In genomic region chr1:3184666-3185065, GRCh38 we compare ENCODE assay signal across 14 cellular contexts.
DNase-seq lines count a peak whose midpoint lies in the region; ATAC-seq and TF ChIP-seq lines count a peak whose summit lies in the region.
"Had no signal": no experiment of that assay in that cellular context is flagged by ENCODE, and none has a peak within 500 bp of the region (broad histone marks: within the 10 kb centered on the region; RNA-seq: fewer than 3 reads in every experiment).

No MANE protein-coding gene starts in this region.

- H3K27me3 Mint-ChIP-seq in endodermal cell (ENCODE audit: insufficient read depth) = no peaks in the 10 kb centered on the region
- no peaks in the 10 kb centered on the region for H3K27me3 Mint-ChIP-seq in progenitor cell of endocrine pancreas

- 94 to 96% methylated on average over 8 to 20 of the region's 20 CpGs for WGBS in endodermal cell (ENCODE audit: insufficient coverage in 1 of 2, insufficient read length in 1 of 2), 2 experiments
- 91% methylated on average over 20 of the region's 20 CpGs for WGBS in aorta, 2 donors

- H3K9me3 Mint-ChIP-seq in endodermal cell = peaks cover 2% of the 10 kb centered on the region
- no peaks in the 10 kb centered on the region for H3K9me3 Mint-ChIP-seq in progenitor cell of endocrine pancreas (ENCODE audit: low read depth)

- intact Hi-C loops in ascending aorta (cut with DNase I) (loop anchor here (5.0 kb wide), 1 partner anchor 183 kb away; no protein-coding TSS in a partner anchor), aorta (cut with DNase I) (loop anchor here (5.0 kb wide), 5 partner anchors 52 to 168 kb away; no protein-coding TSS in a partner anchor), breast epithelium (cut with DNase I; ENCODE audit: low total_unique reads) (no loop called here)

- peaks cover 24 to 54% of the 10 kb centered on the region in 2 donors for H3K4me1 ChIP-seq in ascending aorta
- no peaks in the 10 kb centered on the region for H3K4me1 ChIP-seq in endodermal cell (ENCODE audit: control insufficient read depth, insufficient read depth, low read length)
- H3K4me1 ChIP-seq in aorta (ENCODE audit: control insufficient read depth in 1 of 2, insufficient read depth in 2 of 2, low read length in 2 of 2) = no peaks in the 10 kb centered on the region
- peaks cover 0 to 7% of the 10 kb centered on the region in 2 donors for H3K4me1 ChIP-seq in breast epithelium
- H3K4me1 ChIP-seq: A549, BE2C, HAP-1 had no signal

- H3K9ac ChIP-seq in endodermal cell (ENCODE audit: extremely low read depth, low read length, poor library complexity, severe bottlenecking) = no peak overlapping the region
- H3K9ac ChIP-seq: GM23248 had no signal

- no peak for DNase-seq in ascending aorta (ENCODE audit: low spot score in 2 of 2)
- no peak for DNase-seq in endodermal cell
- no peak for DNase-seq in progenitor cell of endocrine pancreas (ENCODE audit: low spot score, unreplicated experiment)
- DNase-seq in aorta = no peak
- no peak for DNase-seq in stimulated activated CD4-positive, alpha-beta T cell treated with anti-CD3 and anti-CD28 coated beads, Interleukin-4, amount 100 ng/mL, for 24 hours
- no peak for DNase-seq in breast epithelium (ENCODE audit: low spot score in 2 of 2)
- DNase-seq: BE2C, DMS53, GF-D8, GM23248 had no signal

- TF ChIP-seq CTCF in ascending aorta (IDR thresholded peaks at IDR 0.05) (no peak), endodermal cell (conservative IDR thresholded peaks at IDR 0.05) (no peak), progenitor cell of endocrine pancreas (IDR thresholded peaks at IDR 0.05; ENCODE audit: unreplicated experiment) (no peak), breast epithelium (IDR thresholded peaks at IDR 0.05) (no peak)

- H3K36me3 ChIP-seq in ascending aorta (no peaks in the 10 kb centered on the region), endodermal cell (ENCODE audit: control insufficient read depth, insufficient read depth, low read length) (no peaks in the 10 kb centered on the region), aorta (ENCODE audit: control insufficient read depth in 1 of 2, insufficient read depth in 2 of 2, low read length in 1 of 2) (no peaks in the 10 kb centered on the region), breast epithelium (no peaks in the 10 kb centered on the region)
- H3K36me3 ChIP-seq: BE2C, HAP-1 had no signal

- no peak for TF ChIP-seq POLR2A in breast epithelium (IDR thresholded peaks at IDR 0.05)

- H3K27me3 ChIP-seq in ascending aorta (no peaks in the 10 kb centered on the region), endodermal cell (ENCODE audit: control insufficient read depth, insufficient read depth, low read length, poor library complexity, severe bottlenecking) (no peaks in the 10 kb centered on the region), aorta (ENCODE audit: control insufficient read depth in 1 of 2, insufficient read depth in 2 of 2, low read length in 1 of 2) (no peaks in the 10 kb centered on the region), breast epithelium (peaks cover 0 to 5% of the 10 kb centered on the region in 2 donors)
- H3K27me3 ChIP-seq: BE2C had no signal

- H3K27ac ChIP-seq in ascending aorta = peak overlapping the region; percentile 99
- no peak overlapping the region for H3K27ac ChIP-seq in endodermal cell (ENCODE audit: low read depth, low read length)
- peak overlapping the region; percentile 4 to 85 for H3K27ac ChIP-seq in aorta (ENCODE audit: low read depth in 1 of 2, low read length in 2 of 2)
- H3K27ac ChIP-seq in breast epithelium = no peak overlapping the region
- H3K27ac ChIP-seq: A549, GM23248 had no signal

- H3K4me1 Mint-ChIP-seq in endodermal cell (peaks cover 10% of the 10 kb centered on the region), progenitor cell of endocrine pancreas (ENCODE audit: low read depth) (peaks cover 61% of the 10 kb centered on the region)

- H3K27ac Mint-ChIP-seq in endodermal cell (peak overlapping the region; percentile 10), progenitor cell of endocrine pancreas (peak overlapping the region; percentile 62)

- H3K4me3 ChIP-seq in ascending aorta = no peak overlapping the region
- H3K4me3 ChIP-seq in endodermal cell (ENCODE audit: low read length) = no peak overlapping the region
- no peak overlapping the region for H3K4me3 ChIP-seq in aorta (ENCODE audit: low read length in 2 of 2)
- no peak overlapping the region for H3K4me3 ChIP-seq in breast epithelium
- H3K4me3 ChIP-seq: A549, GM23248, HAP-1 had no signal

- no peaks in the 10 kb centered on the region for H3K36me3 Mint-ChIP-seq in endodermal cell (ENCODE audit: low read depth)
- peaks cover 3% of the 10 kb centered on the region for H3K36me3 Mint-ChIP-seq in progenitor cell of endocrine pancreas (ENCODE audit: insufficient read depth)

- H3K4me3 Mint-ChIP-seq in endodermal cell = no peak overlapping the region
- no peak overlapping the region for H3K4me3 Mint-ChIP-seq in progenitor cell of endocrine pancreas (ENCODE audit: low read depth)

- no peak for ATAC-seq in aorta (ENCODE audit: low FRiP score)
- ATAC-seq in GM18873 (IDR thresholded peaks at IDR 0.05; ENCODE audit: low FRiP score, unreplicated experiment) = no peak
- ATAC-seq: A549, HepG2 had no signal

- no peaks in the 10 kb centered on the region for H3K9me3 ChIP-seq in ascending aorta
- peaks cover 11% of the 10 kb centered on the region for H3K9me3 ChIP-seq in endodermal cell (ENCODE audit: control insufficient read depth, low read length)
- no peaks in the 10 kb centered on the region for H3K9me3 ChIP-seq in aorta (ENCODE audit: control insufficient read depth, low read length)
- no peaks in the 10 kb centered on the region for H3K9me3 ChIP-seq in breast epithelium
- H3K9me3 ChIP-seq: A549, BE2C, HAP-1 had no signal

Comparison
In these comparisons a context has a peak if more than half of its experiments do, and no peak if none do; other contexts are left out.
1. H3K27ac ChIP-seq: peak in ascending aorta (2 of 2) and aorta (2 of 2); none in endodermal cell (single experiment) and breast epithelium (0 of 2).